In the genomic region with DNA sequence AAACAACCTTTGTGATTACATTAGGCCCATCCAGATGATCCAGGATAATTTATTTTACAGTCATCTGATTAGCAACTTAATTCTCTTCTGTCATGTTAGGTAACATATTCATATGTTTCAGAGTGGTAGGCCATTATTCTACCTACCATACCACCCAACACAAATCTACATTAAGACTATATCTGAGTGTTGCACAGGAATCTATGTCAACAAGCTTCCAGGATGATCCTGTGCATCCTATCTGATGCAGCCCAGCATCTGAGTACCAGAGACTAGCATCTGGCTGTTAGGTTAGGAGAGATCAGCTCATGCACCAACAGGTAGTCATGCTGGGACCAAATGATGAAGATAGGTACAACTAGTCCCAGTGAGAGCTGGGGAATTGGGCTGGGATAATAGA, we compare ENCODE assay signal across 10 cellular contexts. TPM values are rescaled to one million over a fixed set of nuclear protein-coding genes. Genes with fewer than 3 reads are reported as not detected.
DNase-seq lines count a peak whose midpoint lies in the region; TF ChIP-seq lines count a peak whose summit lies in the region.
"Had no signal": no experiment of that assay in that cellular context is flagged by ENCODE, and none has a peak within 500 bp of the region (broad histone marks: within the 10 kb centered on the region; RNA-seq: fewer than 3 reads in every experiment).

No MANE protein-coding gene starts in this region.

- H4K20me1 ChIP-seq in MM.1S (ENCODE audit: insufficient read depth, low read length), result no peaks in the 10 kb centered on the region
- peaks cover 2% of the 10 kb centered on the region for H4K20me1 ChIP-seq in osteoblast (ENCODE audit: insufficient read depth, low read length)

- no peaks in the 10 kb centered on the region for H3K27me3 Mint-ChIP-seq in T-helper 1 cell treated with Interleukin-12 subunit alpha and Interleukin-12 subunit beta and Interleukin-4 antibody, amounts not matched to agents 30 μg/mL and 1 μg/mL, for 36 hours (ENCODE audit: low read depth)
- no peaks in the 10 kb centered on the region for H3K27me3 Mint-ChIP-seq in dendritic cell treated with granulocyte-macrophage colony-stimulating factor and Interleukin-4, amounts not matched to agents 40 ng/mL and 50 ng/mL, for 4 days

- no peak for DNase-seq in T-helper 1 cell
- DNase-seq in MM.1S, result no peak
- peak; percentile 64 for DNase-seq in osteoblast (ENCODE audit: insufficient read length, low spot score, missing footprints)
- no peak for DNase-seq in RKO (ENCODE audit: low spot score)
- DNase-seq in NCI-H2081 treated with DMSO at 0.1 percent for 48 hours (lab: John Stamatoyannopoulos, UW), result no peak
- DNase-seq in dorsolateral prefrontal cortex, result no peak
- DNase-seq: NCI-H1694 treated with DMSO at 0.1 percent for 48 hours had no signal

- H3K9me2 ChIP-seq in MM.1S (replicated peaks; ENCODE audit: insufficient read depth, low read length), result no peaks in the 10 kb centered on the region

- peak overlapping the region; percentile 95 for H3K27ac Mint-ChIP-seq in T-helper 1 cell treated with Interleukin-12 subunit alpha and Interleukin-12 subunit beta and Interleukin-4 antibody, amounts not matched to agents 30 μg/mL and 1 μg/mL, for 36 hours
- H3K27ac Mint-ChIP-seq in dendritic cell treated with granulocyte-macrophage colony-stimulating factor and Interleukin-4, amounts not matched to agents 40 ng/mL and 50 ng/mL, for 4 days, result peak overlapping the region; percentile 92

- peaks cover 53% of the 10 kb centered on the region for H3K36me3 Mint-ChIP-seq in T-helper 1 cell treated with Interleukin-12 subunit alpha and Interleukin-12 subunit beta and Interleukin-4 antibody, amounts not matched to agents 30 μg/mL and 1 μg/mL, for 36 hours (ENCODE audit: low read depth)
- H3K36me3 Mint-ChIP-seq in dendritic cell treated with granulocyte-macrophage colony-stimulating factor and Interleukin-4, amounts not matched to agents 40 ng/mL and 50 ng/mL, for 4 days (ENCODE audit: low read depth), result peaks cover 89% of the 10 kb centered on the region

- peaks cover 9% of the 10 kb centered on the region; the same call in 1 of the 2 replicates for H3F3A ChIP-seq in MM.1S (ENCODE audit: insufficient read depth, low read length)

- intact Hi-C loops in dendritic cell treated with granulocyte-macrophage colony-stimulating factor and Interleukin-4, amounts not matched to agents 40 ng/mL and 50 ng/mL, for 4 days (cut with micrococcal nuclease), result no loop called here
- intact Hi-C loops in dorsolateral prefrontal cortex (cut with DNase I), result no loop called here

- H2AFZ ChIP-seq in MM.1S (ENCODE audit: low read length), result no peak overlapping the region
- no peak overlapping the region for H2AFZ ChIP-seq in osteoblast (ENCODE audit: low read length)

- peak overlapping the region; percentile 94 for H3K4me3 Mint-ChIP-seq in T-helper 1 cell treated with Interleukin-12 subunit alpha and Interleukin-12 subunit beta and Interleukin-4 antibody, amounts not matched to agents 30 μg/mL and 1 μg/mL, for 36 hours
- H3K4me3 Mint-ChIP-seq in dendritic cell treated with granulocyte-macrophage colony-stimulating factor and Interleukin-4, amounts not matched to agents 40 ng/mL and 50 ng/mL, for 4 days, result peak overlapping the region; percentile 84

- no peaks in the 10 kb centered on the region for H3K9me3 ChIP-seq in MM.1S (replicated peaks; ENCODE audit: insufficient read depth, low read length)
- no peaks in the 10 kb centered on the region for H3K9me3 ChIP-seq in osteoblast (ENCODE audit: low read depth, low read length)

- H3K27ac ChIP-seq in MM.1S (ENCODE audit: low read length), result no peak overlapping the region
- H3K27ac ChIP-seq in osteoblast (ENCODE audit: low read depth, low read length), result peak overlapping the region; percentile 85
- H3K27ac ChIP-seq in dorsolateral prefrontal cortex, result no peak overlapping the region

- H3K79me2 ChIP-seq in MM.1S (ENCODE audit: low read length) (peaks cover 70% of the 10 kb centered on the region), osteoblast (ENCODE audit: insufficient read depth, low read length) (peaks cover 64% of the 10 kb centered on the region)

- H3K4me2 ChIP-seq in MM.1S (ENCODE audit: low read depth, low read length) (peak overlapping the region; percentile 76; the same call in 1 of the 2 replicates), osteoblast (ENCODE audit: insufficient read depth, low read length) (peak overlapping the region; percentile 83)

- no peak for TF ChIP-seq CTCF in MM.1S (IDR thresholded peaks at IDR 0.05; ENCODE audit: low read length)
- no peak for TF ChIP-seq CTCF in osteoblast (IDR thresholded peaks at IDR 0.05; ENCODE audit: extremely low read depth, low read depth, low read length)
- no peak for TF ChIP-seq CTCF in dorsolateral prefrontal cortex (IDR thresholded peaks at IDR 0.05 in 54 of 56, conservative IDR thresholded peaks at IDR 0.05 in 2 of 56; ENCODE audit: low read depth in 1 of 56, partially characterized antibody in 56 of 56)

- H3K36me3 ChIP-seq in MM.1S (replicated peaks; ENCODE audit: insufficient read depth, low read length) (peaks cover 11% of the 10 kb centered on the region; the same call in 1 of the 2 replicates), osteoblast (ENCODE audit: insufficient read depth, low read length) (peaks cover 52% of the 10 kb centered on the region)

- no peak overlapping the region for H3K9ac ChIP-seq in MM.1S (ENCODE audit: low read length)

- H3K4me1 Mint-ChIP-seq in T-helper 1 cell treated with Interleukin-12 subunit alpha and Interleukin-12 subunit beta and Interleukin-4 antibody, amounts not matched to agents 30 μg/mL and 1 μg/mL, for 36 hours (ENCODE audit: low read depth), result peaks cover 44% of the 10 kb centered on the region
- peaks cover 33% of the 10 kb centered on the region for H3K4me1 Mint-ChIP-seq in dendritic cell treated with granulocyte-macrophage colony-stimulating factor and Interleukin-4, amounts not matched to agents 40 ng/mL and 50 ng/mL, for 4 days (ENCODE audit: low read depth)

- H3K4me3 ChIP-seq in MM.1S (ENCODE audit: low read length) (no peak overlapping the region), osteoblast (ENCODE audit: insufficient read depth, low read length) (no peak overlapping the region), dorsolateral prefrontal cortex (peak overlapping the region in 16 of 59 donors; percentile 72 to 100 (median 98))

- H3K4me1 ChIP-seq in MM.1S (ENCODE audit: low read length) (peaks cover 8% of the 10 kb centered on the region), osteoblast (ENCODE audit: insufficient read depth, low read length) (peaks cover 20% of the 10 kb centered on the region)

- H3K27me3 ChIP-seq in MM.1S (replicated peaks; ENCODE audit: insufficient read depth, low read length) (no peaks in the 10 kb centered on the region), osteoblast (ENCODE audit: insufficient read depth, low read length) (no peaks in the 10 kb centered on the region), dorsolateral prefrontal cortex (no peaks in the 10 kb centered on the region)

- H3K9me3 Mint-ChIP-seq in T-helper 1 cell treated with Interleukin-12 subunit alpha and Interleukin-12 subunit beta and Interleukin-4 antibody, amounts not matched to agents 30 μg/mL and 1 μg/mL, for 36 hours, result no peaks in the 10 kb centered on the region
- H3K9me3 Mint-ChIP-seq in dendritic cell treated with granulocyte-macrophage colony-stimulating factor and Interleukin-4, amounts not matched to agents 40 ng/mL and 50 ng/mL, for 4 days, result no peaks in the 10 kb centered on the region

RNA-seq across cellular contexts. Expression of gene DDX56, which starts 1.3 kb away (rescaled TPM):
- total RNA-seq in osteoblast (34.7 and 38.9 TPM in 2 replicates), dorsolateral prefrontal cortex (10 to 100 TPM; 38.1 to 83.2 (median 61.5) TPM)

RNA-seq across cellular contexts. Expression of gene TMED4, which starts 7.0 kb away (rescaled TPM):
- 84.3 and 90.1 TPM in 2 replicates for total RNA-seq in osteoblast
- 10 to 100 TPM; 53.4 to 91.7 (median 69.9) TPM for total RNA-seq in dorsolateral prefrontal cortex

RNA-seq across cellular contexts. Expression of gene OGDH, which starts 31.4 kb away (rescaled TPM):
- total RNA-seq in osteoblast (59.2 and 64.4 TPM in 2 replicates), dorsolateral prefrontal cortex (100 to 1,000 TPM in 116 of 120 experiments, 10 to 100 TPM in 4; 86.3 to 153 (median 120) TPM)

RNA-seq across cellular contexts. Expression of gene NPC1L1, which starts 33.9 kb away (rescaled TPM):
- total RNA-seq in osteoblast (not detected in 2 replicates), dorsolateral prefrontal cortex (1 to 10 TPM in 19 of 120 experiments, under 1 TPM in 74, not detected in 27; 0.07 to 6.0 (median 0.33) TPM)
- total RNA-seq: A172 had no signal
